ENCODE assay signal across 8 cellular contexts in the genomic region with DNA sequence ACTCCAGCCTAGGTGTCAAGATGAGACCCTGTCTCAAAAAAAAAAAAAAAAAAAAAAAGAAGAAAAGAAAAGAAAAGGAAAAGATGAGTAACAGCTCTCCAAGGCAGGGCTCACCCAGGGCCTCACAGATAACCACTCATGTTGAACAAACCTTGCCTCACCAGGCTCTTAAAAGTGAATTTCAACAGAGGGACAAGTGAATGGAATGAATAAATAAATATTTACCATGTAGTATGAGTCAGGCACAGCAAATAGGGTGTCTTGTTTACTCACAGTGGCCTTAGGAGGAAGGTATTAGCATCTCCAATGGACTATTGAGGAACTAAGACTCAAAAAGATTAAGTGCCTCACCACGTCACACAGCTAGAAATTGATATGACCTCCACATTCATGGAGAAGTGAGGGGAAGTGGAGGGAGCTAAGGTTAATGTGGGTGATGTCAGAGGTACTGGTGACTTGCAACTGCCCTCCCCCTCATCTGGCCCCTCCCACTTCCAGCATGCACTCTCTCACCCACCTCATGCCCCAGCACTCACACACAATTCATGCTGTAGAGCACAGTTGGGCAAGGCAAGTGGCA.
DNase-seq lines count a peak whose midpoint lies in the region; ATAC-seq and TF ChIP-seq lines count a peak whose summit lies in the region.

No MANE protein-coding gene starts in this region.

- TF ChIP-seq CTCF in HL-60 (IDR thresholded peaks at IDR 0.05; ENCODE audit: insufficient read depth, low read length), result no peak
- no peak for TF ChIP-seq CTCF in fibroblast of pulmonary artery (IDR thresholded peaks at IDR 0.05; ENCODE audit: low read length, missing control alignments)

- TF ChIP-seq POLR2A in Raji (IDR thresholded peaks at IDR 0.05; ENCODE audit: insufficient read depth, low read depth, low read length), result peak; percentile 44

- no peaks in the 10 kb centered on the region for H3K27me3 ChIP-seq in HL-60 (ENCODE audit: insufficient read depth, poor library complexity, severe bottlenecking)

- ATAC-seq in HG03378 (IDR thresholded peaks at IDR 0.05; ENCODE audit: unreplicated experiment) (no peak), GM21515 (IDR thresholded peaks at IDR 0.05; ENCODE audit: unreplicated experiment) (no peak)

- peak overlapping the region; percentile 59 for H3K27ac ChIP-seq in HL-60 (replicated peaks)

- no peak overlapping the region for H3K4me3 ChIP-seq in HL-60 (replicated peaks; ENCODE audit: insufficient read depth, low read length)
- H3K4me3 ChIP-seq in fibroblast of pulmonary artery (replicated peaks; ENCODE audit: low read depth, low read length), result no peak overlapping the region

- in situ Hi-C loops in ACHN (cut with HindIII; ENCODE audit: low pct_ligation_motif_present, low pct_unique_long_range_greater_than_20kb, low sequenced_read_pairs), result no loop called here

- DNase-seq in ACHN, result peak; percentile 62
- peak; percentile 69 to 87 for DNase-seq in HL-60 (ENCODE audit: low read depth in 1 of 2, low spot score in 1 of 2)
- peak; percentile 65 for DNase-seq in fibroblast of pulmonary artery (ENCODE audit: low read depth)
- DNase-seq in islet precursor cell, result no peak
- no peak for DNase-seq in effector CD4-positive, alpha-beta T cell

Comparison
In these comparisons a context has a peak if more than half of its experiments do, and no peak if none do; other contexts are left out.
1. DNase-seq: peak in ACHN (single experiment), HL-60 (2 of 2) and fibroblast of pulmonary artery (single experiment); none in islet precursor cell (single experiment) and effector CD4-positive, alpha-beta T cell (single experiment).